Comparison of ENCODE assay signal across 11 cellular contexts in genomic region chr1:109508001-109508872, GRCh38. TPM values are rescaled to one million over a fixed set of nuclear protein-coding genes. Genes with fewer than 3 reads are reported as not detected.
DNase-seq lines count a peak whose midpoint lies in the region; ATAC-seq, FAIRE-seq and TF ChIP-seq lines count a peak whose summit lies in the region.
"Had no signal": no experiment of that assay in that cellular context is flagged by ENCODE, and none has a peak within 500 bp of the region (broad histone marks: within the 10 kb centered on the region; RNA-seq: fewer than 3 reads in every experiment).

No MANE protein-coding gene starts in this region.

- peaks cover 65% of the 10 kb centered on the region for H3K4me1 ChIP-seq in CD8-positive, alpha-beta memory T cell (ENCODE audit: insufficient read depth, low read length)
- H3K4me1 ChIP-seq in PC-9 (replicated peaks; ENCODE audit: insufficient read depth) (peaks cover 11% of the 10 kb centered on the region), H1 (replicated peaks in 1 of 4; ENCODE audit: control insufficient read depth in 3 of 4, insufficient read depth in 4 of 4, low read length in 3 of 4) (peaks cover 0 to 7% (median 3%) of the 10 kb centered on the region in 4 experiments; a peak in 1 of 7 replicates), trophoblast cell (ENCODE audit: control insufficient read depth in 1 of 2, insufficient read depth in 2 of 2, low read length in 2 of 2) (peaks cover 5 to 6% of the 10 kb centered on the region in 2 experiments)

- H3K27ac ChIP-seq in CD8-positive, alpha-beta memory T cell (ENCODE audit: low read depth, low read length): no peak overlapping the region
- H3K27ac ChIP-seq in PC-9 (no peak overlapping the region), H1 (ENCODE audit: low read depth, low read length) (no peak overlapping the region), trophoblast cell (ENCODE audit: low read depth, low read length) (no peak overlapping the region)

- H3K79me2 ChIP-seq in PC-9 (ENCODE audit: low read depth): no peaks in the 10 kb centered on the region
- H3K79me2 ChIP-seq in H1 (ENCODE audit: control insufficient read depth in 1 of 2, insufficient read depth in 2 of 2, low read length in 2 of 2): no peaks in the 10 kb centered on the region
- H3K79me2 ChIP-seq in trophoblast cell (ENCODE audit: control insufficient read depth, insufficient read depth, low read length, poor library complexity): peaks cover 2% of the 10 kb centered on the region

- no peaks in the 10 kb centered on the region for H3K9me3 Mint-ChIP-seq in CD8-positive, alpha-beta memory T cell

- H3K36me3 ChIP-seq in CD8-positive, alpha-beta memory T cell (ENCODE audit: insufficient read depth, low read length): no peaks in the 10 kb centered on the region
- no peaks in the 10 kb centered on the region for H3K36me3 ChIP-seq in PC-9 (ENCODE audit: low read depth)
- H3K36me3 ChIP-seq in H1 (ENCODE audit: control insufficient read depth in 2 of 4, insufficient read depth in 4 of 4, low read length in 3 of 4): no peaks in the 10 kb centered on the region
- H3K36me3 ChIP-seq in trophoblast cell (ENCODE audit: control insufficient read depth in 1 of 2, insufficient read depth in 2 of 2, low read length in 2 of 2): no peaks in the 10 kb centered on the region

- H2BK15ac ChIP-seq in H1 (ENCODE audit: low read length): no peak overlapping the region

- H4K8ac ChIP-seq in H1 (ENCODE audit: extremely low read depth, insufficient read depth, low read length): 0 out of 2 replicates have a peak overlapping the region, but pooled peaks have one; percentile 18
- H4K8ac ChIP-seq in trophoblast cell (ENCODE audit: low read depth, low read length): no peak overlapping the region

- no peaks in the 10 kb centered on the region for H3K9me2 ChIP-seq in PC-9 (ENCODE audit: insufficient read depth)

- peaks cover 6 to 27% (median 7%) of the 10 kb centered on the region in 3 donors for H3K36me3 Mint-ChIP-seq in CD8-positive, alpha-beta memory T cell

- peaks cover 61 to 72% (median 72%) of the 10 kb centered on the region in 3 donors for H3K4me1 Mint-ChIP-seq in CD8-positive, alpha-beta memory T cell

- intact Hi-C loops in PC-9 (cut with micrococcal nuclease; ENCODE audit: unreplicated experiment): no loop called here

- H3K56ac ChIP-seq in H1 (replicated peaks; ENCODE audit: insufficient read length, low read depth, low read length): no peak overlapping the region

- H3K9me3 ChIP-seq in CD8-positive, alpha-beta memory T cell (ENCODE audit: low read length): no peaks in the 10 kb centered on the region
- no peaks in the 10 kb centered on the region for H3K9me3 ChIP-seq in PC-9 (ENCODE audit: insufficient read depth, low read depth)
- H3K9me3 ChIP-seq in H1 (ENCODE audit: insufficient read depth in 2 of 2, low read depth in 1 of 2, low read length in 1 of 2): no peaks in the 10 kb centered on the region
- peaks cover 7% of the 10 kb centered on the region for H3K9me3 ChIP-seq in trophoblast cell (ENCODE audit: insufficient read depth, low read depth, low read length)

- no peak overlapping the region for H4K12ac ChIP-seq in trophoblast cell (ENCODE audit: low read depth, low read length)

- H3K79me1 ChIP-seq in H1 (ENCODE audit: low read depth, low read length): no peaks in the 10 kb centered on the region
- H3K79me1 ChIP-seq in trophoblast cell (ENCODE audit: low read length): no peaks in the 10 kb centered on the region

- H3F3A ChIP-seq in PC-9 (ENCODE audit: insufficient read depth, low read depth): peaks cover 5% of the 10 kb centered on the region; the same call in 1 of the 2 replicates

- no peak overlapping the region for H3K4ac ChIP-seq in H1 (replicated peaks; ENCODE audit: insufficient read length, low read depth, low read length)
- no peak overlapping the region for H3K4ac ChIP-seq in trophoblast cell (ENCODE audit: low read depth, low read length)

- TF ChIP-seq RAD21 in H1 (IDR thresholded peaks at IDR 0.05 in 1 of 2, conservative IDR thresholded peaks at IDR 0.05 in 1 of 2; ENCODE audit: low read depth in 2 of 2, low read length in 2 of 2): no peak

- no peak overlapping the region for H2BK12ac ChIP-seq in H1 (ENCODE audit: low read depth, low read length)
- H2BK12ac ChIP-seq in trophoblast cell (ENCODE audit: low read length): no peak overlapping the region

- no peak overlapping the region; the same call in 1 of the 2 replicates for H2AK5ac ChIP-seq in H1 (ENCODE audit: low read depth, low read length)
- no peak overlapping the region for H2AK5ac ChIP-seq in trophoblast cell (ENCODE audit: low read length)

- no peak overlapping the region for H2BK20ac ChIP-seq in H1 (ENCODE audit: low read length)

- no peak for FAIRE-seq in H1 (lab: Jason Lieb, UNC)
- FAIRE-seq: islet of Langerhans had no signal

- POLR2A ChIA-PET in CD8-positive, alpha-beta memory T cell (lab: Charles Lee): interaction anchor here (2.9 kb wide), 1 partner anchor 23 kb away, joined by 15 read pairs; no protein-coding TSS in a partner anchor
- POLR2A ChIA-PET in PC-9 (lab: Charles Lee; ENCODE audit: unreplicated experiment) (no interaction called here), H1 (lab: Charles Lee; ENCODE audit: partially characterized antibody) (interaction anchor here (1.5 to 1.9 kb wide), 4 partner anchors 7 to 83 kb away, joined by 3 to 7 read pairs (median 4); no protein-coding TSS in a partner anchor)

- no peak overlapping the region for H2BK5ac ChIP-seq in H1 (ENCODE audit: low read depth, low read length)
- no peak overlapping the region for H2BK5ac ChIP-seq in trophoblast cell (ENCODE audit: low read depth, low read length, poor library complexity)

- no peaks in the 10 kb centered on the region for H4K20me1 ChIP-seq in PC-9 (ENCODE audit: insufficient read depth)
- H4K20me1 ChIP-seq in H1 (replicated peaks in 1 of 2; ENCODE audit: control insufficient read depth in 1 of 2, insufficient read depth in 2 of 2, low read length in 2 of 2): peaks cover 2 to 7% of the 10 kb centered on the region in 2 experiments

- H3K23me2 ChIP-seq in H1 (ENCODE audit: low read depth, low read length): peaks cover 10% of the 10 kb centered on the region

- peak overlapping the region; percentile 82; the same call in 1 of the 2 replicates for H3K4me2 ChIP-seq in PC-9
- H3K4me2 ChIP-seq in H1 (ENCODE audit: insufficient read depth in 1 of 2, low read depth in 2 of 2, low read length in 2 of 2): peak overlapping the region in 1 of 2 experiments; percentile 97; a peak in 1 of 4 replicates
- H3K4me2 ChIP-seq in trophoblast cell (ENCODE audit: low read length): no peak overlapping the region

- H4K5ac ChIP-seq in H1 (ENCODE audit: insufficient read length, low read depth, low read length): no peak overlapping the region

- H3K27me3 ChIP-seq in CD8-positive, alpha-beta memory T cell (ENCODE audit: insufficient read depth, low read length, poor library complexity, severe bottlenecking): no peaks in the 10 kb centered on the region
- no peaks in the 10 kb centered on the region for H3K27me3 ChIP-seq in PC-9 (ENCODE audit: insufficient read depth, low read depth)
- peaks cover 0 to 23% (median 15%) of the 10 kb centered on the region in 4 experiments; a peak in 6 of 7 replicates for H3K27me3 ChIP-seq in H1 (replicated peaks in 1 of 4; ENCODE audit: control insufficient read depth in 3 of 4, extremely low read depth in 1 of 4, insufficient read depth in 3 of 4, low read length in 3 of 4)
- H3K27me3 ChIP-seq in trophoblast cell (ENCODE audit: insufficient read depth, low read length): peaks cover 14% of the 10 kb centered on the region

- peak overlapping the region; percentile 71 to 96 (median 86) for H3K27ac Mint-ChIP-seq in CD8-positive, alpha-beta memory T cell

- TF ChIP-seq CTCF in PC-9 (conservative IDR thresholded peaks at IDR 0.05) (no peak), H1 (IDR thresholded peaks at IDR 0.05; ENCODE audit: control extremely low read depth in 1 of 3, insufficient read depth in 1 of 3, low read depth in 1 of 3, low read length in 3 of 3) (no peak)

- H2BK120ac ChIP-seq in H1 (replicated peaks; ENCODE audit: low read depth, low read length) (no peak overlapping the region), trophoblast cell (ENCODE audit: insufficient read depth, low read length, poor library complexity) (no peak overlapping the region)

- WGBS in H1 (ENCODE audit: extremely low coverage in 1 of 2, insufficient coverage in 1 of 2, insufficient read length in 1 of 2, insufficient replicate concordance in 2 of 2, low coverage in 1 of 2, low lambda C conversion rate in 2 of 2, missing lambda C conversion rate in 1 of 2), 2 experiments: 94% methylated on average over 25 of the region's 25 CpGs; no CpG with 5 or more reads in 1 of the 2 experiments
- no CpG with 5 or more reads among the region's 25 CpGs for WGBS in trophoblast cell (ENCODE audit: extremely low coverage, insufficient coverage, insufficient read length)

- H2AFZ ChIP-seq in PC-9 (no peak overlapping the region), H1 (ENCODE audit: low read length) (no peak overlapping the region), trophoblast cell (ENCODE audit: insufficient read depth, low read length, poor library complexity) (no peak overlapping the region)

- no peak for DNase-seq in CD8-positive, alpha-beta memory T cell
- no peak for DNase-seq in PC-9
- no peak for DNase-seq in H1 (ENCODE audit: low read depth in 1 of 2, low spot score in 2 of 2)
- DNase-seq in trophoblast cell: no peak
- DNase-seq: DND-41; stimulated activated CD4-positive, alpha-beta T cell treated with anti-CD3 and anti-CD28 coated beads, Interleukin-4, amount 100 ng/mL, for 1 hour had no signal

- BruUV-seq in PC-9 (replicated peaks; lab: Mats Ljungman, UMichigan): no TSS peak

- H3K23ac ChIP-seq in H1 (ENCODE audit: insufficient read length): no peak overlapping the region
- H3K23ac ChIP-seq in trophoblast cell (ENCODE audit: low read length): peak overlapping the region; percentile 28

- no peak for TF ChIP-seq EP300 in H1 (IDR thresholded peaks at IDR 0.05; ENCODE audit: borderline replicate concordance in 1 of 2, low read depth in 2 of 2, low read length in 2 of 2)

- H4K91ac ChIP-seq in H1 (replicated peaks; ENCODE audit: insufficient read length, low read length) (peak overlapping the region; percentile 35), trophoblast cell (ENCODE audit: low read depth, low read length) (no peak overlapping the region)

- H3K9ac ChIP-seq in H1 (replicated peaks in 1 of 4; ENCODE audit: extremely low read depth in 1 of 4, low read depth in 3 of 4, low read length in 3 of 4) (no peak overlapping the region), trophoblast cell (ENCODE audit: low read length) (no peak overlapping the region)

- H3K18ac ChIP-seq in H1 (ENCODE audit: extremely low read depth, low read length) (no peak overlapping the region), trophoblast cell (ENCODE audit: low read length) (no peak overlapping the region)

- CTCF ChIA-PET in CD8-positive, alpha-beta memory T cell (lab: Charles Lee): interaction anchor here (1.2 to 32.5 kb wide), 4 partner anchors 13 to 131 kb away, joined by 3 to 1339 read pairs (median 196); partner anchors contain the start of genes ATXN7L2, CYB561D1 and GPR61
- CTCF ChIA-PET in PC-9 (lab: Charles Lee) (no interaction called here), H1 (lab: Charles Lee; ENCODE audit: partially characterized antibody) (interaction anchor here (1.1 to 43.7 kb wide), 5 partner anchors 1 to 476 kb away, joined by 3 to 1755 read pairs (median 666); partner anchors contain the start of genes AHCYL1, AMIGO1, ATXN7L2 and CYB561D1)

- peak overlapping the region; percentile 86 to 97 (median 91) for H3K4me3 Mint-ChIP-seq in CD8-positive, alpha-beta memory T cell

- H3K27me3 Mint-ChIP-seq in CD8-positive, alpha-beta memory T cell: peaks cover 0 to 8% of the 10 kb centered on the region in 2 donors

- no peak for TF ChIP-seq POLR2A in H1 (IDR thresholded peaks at IDR 0.05; ENCODE audit: control extremely low read depth in 1 of 2, low read depth in 2 of 2, low read length in 2 of 2)

- peak overlapping the region; percentile 78 for H3K4me3 ChIP-seq in CD8-positive, alpha-beta memory T cell (ENCODE audit: low read length)
- no peak overlapping the region; the same call in 1 of the 2 replicates for H3K4me3 ChIP-seq in PC-9
- H3K4me3 ChIP-seq in H1 (ENCODE audit: extremely low read depth in 1 of 4, insufficient read depth in 2 of 4, low read depth in 3 of 4, low read length in 4 of 4): no peak overlapping the region; a peak in 1 of 8 replicates
- no peak overlapping the region for H3K4me3 ChIP-seq in trophoblast cell (ENCODE audit: low read depth, low read length)

- ATAC-seq in GM21360 (IDR thresholded peaks at IDR 0.05; ENCODE audit: unreplicated experiment) (no peak), GM18873 (IDR thresholded peaks at IDR 0.05; ENCODE audit: low FRiP score, unreplicated experiment) (no peak), GM21528 (IDR thresholded peaks at IDR 0.05; ENCODE audit: low FRiP score, unreplicated experiment) (no peak), GM18868 (IDR thresholded peaks at IDR 0.05; ENCODE audit: unreplicated experiment) (no peak)

- H3K14ac ChIP-seq in H1 (ENCODE audit: insufficient read length) (no peak overlapping the region), trophoblast cell (ENCODE audit: low read length) (no peak overlapping the region)

RNA-seq across cellular contexts. Expression of gene AMIGO1, which starts 1.3 kb away (rescaled TPM):
- total RNA-seq in CD8-positive, alpha-beta memory T cell: 1 to 10 TPM; 4.0 to 4.9 TPM
- 20.2 TPM for polyA plus RNA-seq in CD8-positive, alpha-beta memory T cell
- total RNA-seq in PC-9 (2021): 4.1 and 4.2 TPM in 2 replicates
- total RNA-seq in H1 (2021; fragmentation: NEBNext Ultra II Directional; extraction: Animal tissue kit (Norgen Biotek cat#: 25700)): 2.4 and 2.7 TPM in 2 replicates
- 1.5 and 2.4 TPM in 2 replicates for polyA plus RNA-seq in H1 (2011; rRNA removed)
- polyA plus RNA-seq in H1 (2011; cell fraction: cytosol; rRNA removed): 1.6 TPM
- polyA plus RNA-seq in H1 (2011; cell fraction: nucleus; rRNA removed): 1.8 TPM
- 1.7 to 2.4 TPM (median 2.2 TPM) in 4 replicates for polyA plus RNA-seq in H1 (2012, experiment 1 of 2)
- 1.6 TPM for polyA plus RNA-seq in H1 (2012, experiment 2 of 2)
- polyA plus RNA-seq in H1 (2013, experiment 1 of 2): 1.8 TPM
- polyA plus RNA-seq in H1 (2013, experiment 2 of 2): 2.0 TPM
- polyA minus RNA-seq in H1 (2011; rRNA and poly(A)+ RNA removed): 2.8 and 3.4 TPM in 2 replicates
- 1.5 TPM for polyA minus RNA-seq in H1 (2011; cell fraction: cytosol; rRNA and poly(A)+ RNA removed)
- 2.6 TPM for polyA minus RNA-seq in H1 (2011; cell fraction: nucleus; rRNA and poly(A)+ RNA removed)
- 0.08 and 0.12 TPM in 2 replicates for polyA plus RNA-seq in trophoblast cell (2013)

RNA-seq across cellular contexts. Expression of gene CYB561D1, which starts 14.3 kb away (rescaled TPM):
- total RNA-seq in CD8-positive, alpha-beta memory T cell: 10 to 100 TPM in 1 of 2 experiments, 1 to 10 TPM in 1; 9.9 to 10.6 TPM
- polyA plus RNA-seq in CD8-positive, alpha-beta memory T cell: 15.4 TPM
- 11.6 and 11.7 TPM in 2 replicates for total RNA-seq in PC-9 (2021)
- total RNA-seq in H1 (2021; fragmentation: NEBNext Ultra II Directional; extraction: Animal tissue kit (Norgen Biotek cat#: 25700)): 3.6 and 4.3 TPM in 2 replicates
- polyA plus RNA-seq in H1 (2011; rRNA removed): 3.8 and 6.8 TPM in 2 replicates
- 5.3 TPM for polyA plus RNA-seq in H1 (2011; cell fraction: cytosol; rRNA removed)
- polyA plus RNA-seq in H1 (2011; cell fraction: nucleus; rRNA removed): 7.1 TPM
- polyA plus RNA-seq in H1 (2012, experiment 1 of 2): 3.3 to 4.1 TPM (median 4.1 TPM) in 4 replicates
- 3.5 TPM for polyA plus RNA-seq in H1 (2012, experiment 2 of 2)
- polyA plus RNA-seq in H1 (2013, experiment 1 of 2): 2.8 TPM
- polyA plus RNA-seq in H1 (2013, experiment 2 of 2): 2.6 TPM
- 5.8 and 7.1 TPM in 2 replicates for polyA minus RNA-seq in H1 (2011; rRNA and poly(A)+ RNA removed)
- polyA minus RNA-seq in H1 (2011; cell fraction: cytosol; rRNA and poly(A)+ RNA removed): 4.0 TPM
- polyA minus RNA-seq in H1 (2011; cell fraction: nucleus; rRNA and poly(A)+ RNA removed): 5.7 TPM
- polyA plus RNA-seq in trophoblast cell (2013): 3.0 and 3.3 TPM in 2 replicates

RNA-seq across cellular contexts. Expression of gene ATXN7L2, which starts 24.5 kb away (rescaled TPM):
- total RNA-seq in CD8-positive, alpha-beta memory T cell: 10 to 100 TPM; 14.6 to 15.3 TPM
- polyA plus RNA-seq in CD8-positive, alpha-beta memory T cell: 8.7 TPM
- total RNA-seq in PC-9 (2021): 4.7 and 5.7 TPM in 2 replicates
- total RNA-seq in H1 (2021; fragmentation: NEBNext Ultra II Directional; extraction: Animal tissue kit (Norgen Biotek cat#: 25700)): 9.3 and 9.8 TPM in 2 replicates
- 8.1 and 12.3 TPM in 2 replicates for polyA plus RNA-seq in H1 (2011; rRNA removed)
- 7.1 TPM for polyA plus RNA-seq in H1 (2011; cell fraction: cytosol; rRNA removed)
- 25.0 TPM for polyA plus RNA-seq in H1 (2011; cell fraction: nucleus; rRNA removed)
- polyA plus RNA-seq in H1 (2012, experiment 1 of 2): 5.3 to 9.0 TPM (median 7.8 TPM) in 4 replicates
- 5.1 TPM for polyA plus RNA-seq in H1 (2012, experiment 2 of 2)
- 8.4 TPM for polyA plus RNA-seq in H1 (2013, experiment 1 of 2)
- polyA plus RNA-seq in H1 (2013, experiment 2 of 2): 7.4 TPM
- polyA minus RNA-seq in H1 (2011; rRNA and poly(A)+ RNA removed): 2.4 and 3.4 TPM in 2 replicates
- polyA minus RNA-seq in H1 (2011; cell fraction: cytosol; rRNA and poly(A)+ RNA removed): 6.5 TPM
- 9.7 TPM for polyA minus RNA-seq in H1 (2011; cell fraction: nucleus; rRNA and poly(A)+ RNA removed)
- polyA plus RNA-seq in trophoblast cell (2013): 4.0 and 4.2 TPM in 2 replicates

RNA-seq across cellular contexts. Expression of gene GPR61, which starts 31.4 kb away (rescaled TPM):
- total RNA-seq in CD8-positive, alpha-beta memory T cell: under 1 TPM in 1 of 2 experiments, not detected in 1; 0.39 TPM
- not detected for polyA plus RNA-seq in CD8-positive, alpha-beta memory T cell
- not detected in 2 replicates for total RNA-seq in PC-9 (2021)
- total RNA-seq in H1 (2021; fragmentation: NEBNext Ultra II Directional; extraction: Animal tissue kit (Norgen Biotek cat#: 25700)): 0.15 and 0.41 TPM in 2 replicates
- polyA plus RNA-seq in H1 (2011; rRNA removed): 0.53 and 0.63 TPM in 2 replicates
- polyA plus RNA-seq in H1 (2011; cell fraction: cytosol; rRNA removed): 0.40 TPM
- 0.90 TPM for polyA plus RNA-seq in H1 (2011; cell fraction: nucleus; rRNA removed)
- polyA plus RNA-seq in H1 (2012, experiment 1 of 2): 0.27 to 0.80 TPM (median 0.35 TPM) in 4 replicates
- 0.07 TPM for polyA plus RNA-seq in H1 (2012, experiment 2 of 2)
- 0.06 TPM for polyA plus RNA-seq in H1 (2013, experiment 1 of 2)
- polyA plus RNA-seq in H1 (2013, experiment 2 of 2): 0.18 TPM
- 0.59 and 0.63 TPM in 2 replicates for polyA minus RNA-seq in H1 (2011; rRNA and poly(A)+ RNA removed)
- polyA minus RNA-seq in H1 (2011; cell fraction: cytosol; rRNA and poly(A)+ RNA removed): not detected
- 2.5 TPM for polyA minus RNA-seq in H1 (2011; cell fraction: nucleus; rRNA and poly(A)+ RNA removed)
- not detected in 2 replicates for polyA plus RNA-seq in trophoblast cell (2013)

RNA-seq across cellular contexts. Expression of gene GNAI3, which starts 40.2 kb away (rescaled TPM):
- total RNA-seq in CD8-positive, alpha-beta memory T cell: 1 to 10 TPM; 9.8 to 9.9 TPM
- polyA plus RNA-seq in CD8-positive, alpha-beta memory T cell: 8.6 TPM
- total RNA-seq in PC-9 (2021): 7.6 and 10.0 TPM in 2 replicates
- total RNA-seq in H1 (2021; fragmentation: NEBNext Ultra II Directional; extraction: Animal tissue kit (Norgen Biotek cat#: 25700)): 9.2 and 9.8 TPM in 2 replicates
- polyA plus RNA-seq in H1 (2011; rRNA removed): 1.9 and 4.0 TPM in 2 replicates
- polyA plus RNA-seq in H1 (2011; cell fraction: cytosol; rRNA removed): 4.7 TPM
- polyA plus RNA-seq in H1 (2011; cell fraction: nucleus; rRNA removed): 1.2 TPM
- 4.7 to 6.9 TPM (median 5.3 TPM) in 4 replicates for polyA plus RNA-seq in H1 (2012, experiment 1 of 2)
- 0.58 TPM for polyA plus RNA-seq in H1 (2012, experiment 2 of 2)
- polyA plus RNA-seq in H1 (2013, experiment 1 of 2): 3.9 TPM
- 4.1 TPM for polyA plus RNA-seq in H1 (2013, experiment 2 of 2)
- 6.3 and 7.4 TPM in 2 replicates for polyA minus RNA-seq in H1 (2011; rRNA and poly(A)+ RNA removed)
- 4.3 TPM for polyA minus RNA-seq in H1 (2011; cell fraction: cytosol; rRNA and poly(A)+ RNA removed)
- 8.0 TPM for polyA minus RNA-seq in H1 (2011; cell fraction: nucleus; rRNA and poly(A)+ RNA removed)
- polyA plus RNA-seq in trophoblast cell (2013): 6.9 and 7.0 TPM in 2 replicates
